Comparison of ENCODE assay signal across 19 cellular contexts in genomic region chr10:69250041-69250440, GRCh38. TPM values are rescaled to one million over a fixed set of nuclear protein-coding genes. Genes with fewer than 3 reads are reported as not detected.
DNase-seq lines count a peak whose midpoint lies in the region; ATAC-seq, FAIRE-seq and TF ChIP-seq lines count a peak whose summit lies in the region.
"Had no signal": no experiment of that assay in that cellular context is flagged by ENCODE, and none has a peak within 500 bp of the region (broad histone marks: within the 10 kb centered on the region; RNA-seq: fewer than 3 reads in every experiment).

No MANE protein-coding gene starts in this region.

- no peak for FAIRE-seq in K562 (lab: Jason Lieb, UNC)
- FAIRE-seq: A204.1, GM19239, HepG2 had no signal

- H3K4me3 ChIP-seq in K562 (no peak overlapping the region), WERI-Rb-1 (ENCODE audit: low read depth, low read length) (no peak overlapping the region)

- peak overlapping the region in 1 of 2 experiments; percentile 70; a peak in 1 of 4 replicates for H3K9ac ChIP-seq in K562 (ENCODE audit: insufficient read depth in 1 of 2, low read depth in 2 of 2, low read length in 2 of 2)
- H3K9ac ChIP-seq: KMS-11 had no signal

- in situ Hi-C loops in K562 (cut with MboI), result no loop called here

- no peak for TF ChIP-seq RAD21 in K562 (CRISPR knock-in tag; conservative IDR thresholded peaks at IDR 0.05 in 1 of 2, IDR thresholded peaks at IDR 0.05 in 1 of 2)

- CTCF ChIA-PET in K562 (lab: Yijun Ruan, JAX; ENCODE audit: low intra/inter-chr PET ratio), result no interaction called here

- H3K27me3 ChIP-seq in K562 (ENCODE audit: control insufficient read depth in 2 of 2, insufficient read depth in 2 of 2, low read length in 2 of 2) (no peaks in the 10 kb centered on the region), WERI-Rb-1 (ENCODE audit: insufficient read depth, low read depth, severe bottlenecking) (no peaks in the 10 kb centered on the region)
- H3K27me3 ChIP-seq: BE2C had no signal

- ATAC-seq in K562 (no peak), GM21619 (IDR thresholded peaks at IDR 0.05; ENCODE audit: unreplicated experiment) (no peak)
- no peak for ATAC-seq in stimulated activated naive B cell treated with anti-CD40 and anti-IgM and Interleukin-4, amounts not matched to agents 10 μg/mL and 1 μg/mL and 100 μg/mL, for 72 hours (replicated peaks)
- ATAC-seq: CD8-positive, alpha-beta T cell; HepG2 had no signal

- TF ChIP-seq CTCF in C4-2B (conservative IDR thresholded peaks at IDR 0.05), result no peak
- TF ChIP-seq CTCF in K562 (IDR thresholded peaks at IDR 0.05 in 2 of 3, conservative IDR thresholded peaks at IDR 0.05 in 1 of 3; ENCODE audit: insufficient read depth in 2 of 3, low read depth in 1 of 3, low read length in 3 of 3), result no peak
- TF ChIP-seq CTCF in WERI-Rb-1 (IDR thresholded peaks at IDR 0.05; ENCODE audit: low read depth, low read length), result no peak

- no peak for TF ChIP-seq POLR2A in K562 (conservative IDR thresholded peaks at IDR 0.05)

- intact Hi-C loops in K562 (cut with micrococcal nuclease), result no loop called here

- H2AFZ ChIP-seq in K562 (ENCODE audit: low read depth, low read length), result peak overlapping the region; percentile 34; the same call in 1 of the 2 replicates

- no peak for TF ChIP-seq EP300 in K562 (IDR thresholded peaks at IDR 0.05; ENCODE audit: low read length)

- H3K4me1 ChIP-seq in K562 (replicated peaks in 1 of 2; ENCODE audit: control insufficient read depth in 2 of 2, insufficient read depth in 2 of 2, low read length in 2 of 2), result peaks cover 0 to 16% of the 10 kb centered on the region in 2 experiments; a peak in 2 of 5 replicates
- H3K4me1 ChIP-seq: BE2C had no signal

- POLR2A ChIA-PET in K562 (lab: Yijun Ruan, JAX), result interaction anchor here (0.5 to 0.7 kb wide), 3 partner anchors 75 to 1271 kb away, joined by 3 read pairs; no protein-coding TSS in a partner anchor

- H3K4me1 Mint-ChIP-seq in stimulated activated naive B cell treated with anti-CD40 and anti-IgM and Interleukin-4, amounts not matched to agents 10 μg/mL and 1 μg/mL and 100 μg/mL, for 72 hours, result no peaks in the 10 kb centered on the region
- H3K4me1 Mint-ChIP-seq: H9 had no signal

- no peaks in the 10 kb centered on the region for H3K36me3 Mint-ChIP-seq in stimulated activated naive B cell treated with anti-CD40 and anti-IgM and Interleukin-4, amounts not matched to agents 10 μg/mL and 1 μg/mL and 100 μg/mL, for 72 hours

- H3K36me3 ChIP-seq in K562 (ENCODE audit: control insufficient read depth, insufficient read depth, low read length), result no peaks in the 10 kb centered on the region
- H3K36me3 ChIP-seq in WERI-Rb-1, result no peaks in the 10 kb centered on the region
- H3K36me3 ChIP-seq: BE2C had no signal

- H3K27ac Mint-ChIP-seq in stimulated activated naive B cell treated with anti-CD40 and anti-IgM and Interleukin-4, amounts not matched to agents 10 μg/mL and 1 μg/mL and 100 μg/mL, for 72 hours, result peak overlapping the region; percentile 37
- H3K27ac Mint-ChIP-seq: CD8-positive, alpha-beta T cell; H9 had no signal

- WGBS in K562 (ENCODE audit: insufficient coverage, low coverage, missing lambda C conversion rate), result 73% methylated on average over 10 of the region's 14 CpGs

- no peak overlapping the region for H3K4me3 Mint-ChIP-seq in stimulated activated naive B cell treated with anti-CD40 and anti-IgM and Interleukin-4, amounts not matched to agents 10 μg/mL and 1 μg/mL and 100 μg/mL, for 72 hours
- H3K4me3 Mint-ChIP-seq: CD8-positive, alpha-beta T cell; H9 had no signal

- H3K79me2 ChIP-seq in K562 (ENCODE audit: control insufficient read depth, insufficient read depth, low read length), result no peaks in the 10 kb centered on the region

- H3K27ac ChIP-seq in C4-2B, result peak overlapping the region; percentile 15; the same call in 1 of the 2 replicates
- H3K27ac ChIP-seq in K562 (ENCODE audit: extremely low read depth, low read depth, low read length), result no peak overlapping the region
- no peak overlapping the region for H3K27ac ChIP-seq in WERI-Rb-1
- H3K27ac ChIP-seq: KMS-11 had no signal

- no peak overlapping the region for H3K4me2 ChIP-seq in K562 (ENCODE audit: insufficient read depth, low read length)
- H3K4me2 ChIP-seq: KMS-11 had no signal

- no peak for DNase-seq in K562 (ENCODE audit: extremely low read depth in 1 of 4, low spot score in 3 of 4)
- peak; percentile 59 for DNase-seq in mesenteric fat pad (ENCODE audit: low spot score)
- no peak for DNase-seq in stimulated activated naive B cell treated with anti-CD40 and anti-IgM and Interleukin-4, amounts not matched to agents 10 μg/mL and 1 μg/mL and 100 μg/mL, for 72 hours
- no peak for DNase-seq in activated T-cell treated with anti-CD3 and anti-CD28 coated beads, Interleukin-2, amount 50 U/mL, for 48 hours
- no peak for DNase-seq in WERI-Rb-1
- DNase-seq: ACHN; BE2C; Calu3; CD8-positive, alpha-beta T cell; DMS79 treated with DMSO at 0.1 percent for 48 hours; GF-D8; GOT3; H9 had no signal

- H3K9me3 ChIP-seq in K562 (replicated peaks; ENCODE audit: control insufficient read depth, insufficient read depth, low read depth, low read length), result no peaks in the 10 kb centered on the region
- H3K9me3 ChIP-seq in WERI-Rb-1 (ENCODE audit: severe bottlenecking), result peaks cover 3% of the 10 kb centered on the region
- H3K9me3 ChIP-seq: BE2C had no signal

- BruUV-seq in K562 (replicated peaks; lab: Mats Ljungman, UMichigan), result no TSS peak

- no peaks in the 10 kb centered on the region for H4K20me1 ChIP-seq in K562 (replicated peaks; ENCODE audit: control insufficient read depth, insufficient read depth, low read length)

- H3K27me3 Mint-ChIP-seq in stimulated activated naive B cell treated with anti-CD40 and anti-IgM and Interleukin-4, amounts not matched to agents 10 μg/mL and 1 μg/mL and 100 μg/mL, for 72 hours, result peaks cover 0 to 3% of the 10 kb centered on the region in 2 donors

- H3K9me3 Mint-ChIP-seq in stimulated activated naive B cell treated with anti-CD40 and anti-IgM and Interleukin-4, amounts not matched to agents 10 μg/mL and 1 μg/mL and 100 μg/mL, for 72 hours, result no peaks in the 10 kb centered on the region
- H3K9me3 Mint-ChIP-seq: CD8-positive, alpha-beta T cell had no signal

- H3K9me1 ChIP-seq in K562 (ENCODE audit: control insufficient read depth, insufficient read depth, low read length), result no peaks in the 10 kb centered on the region

TF ChIP-seq in K562, 482 proteins besides CTCF, POLR2A, EP300 and RAD21:
- TF ChIP-seq L3MBTL2 (IDR thresholded peaks at IDR 0.05) (no peak), PKNOX1 (IDR thresholded peaks at IDR 0.05) (no peak), SP2 (IDR thresholded peaks at IDR 0.05; ENCODE audit: extremely low read depth, low read depth, low read length, poor library complexity, severe bottlenecking) (no peak), EZH2 (IDR thresholded peaks at IDR 0.05; ENCODE audit: borderline replicate concordance, low read depth, low read length) (no peak), ILF3 (IDR thresholded peaks at IDR 0.05; ENCODE audit: borderline replicate concordance) (no peak)
TF ChIP-seq in K562: peak in this region for 0.

RNA-seq across cellular contexts. Expression of gene HK1, which starts 28.3 kb away (rescaled TPM):
- 146 and 195 TPM in 2 replicates for total RNA-seq in K562 (2011; cell fraction: chromatin; rRNA removed; ENCODE audit: low replicate concordance)
- total RNA-seq in K562 (2011; cell fraction: nucleolus; rRNA removed), result 104 and 109 TPM in 2 replicates
- 111 and 114 TPM in 2 replicates for total RNA-seq in K562 (2011; cell fraction: nucleoplasm; rRNA removed)
- 309 and 365 TPM in 2 replicates for total RNA-seq in K562 (2014; rRNA removed)
- total RNA-seq in K562 (2014; rRNA removed; fragmentation: Illumina TruSeq; extraction: Trizol), result 193 and 203 TPM in 2 replicates
- total RNA-seq in K562 (2015; rRNA removed; fragmentation: Illumina TruSeq; extraction: Trizol), result 186 and 188 TPM in 2 replicates
- total RNA-seq in K562 (2021), result 369 and 422 TPM in 2 replicates
- polyA plus RNA-seq in K562 (2011; rRNA removed), result 133 and 176 TPM in 2 replicates
- 163 and 167 TPM in 2 replicates for polyA plus RNA-seq in K562 (2011; cell fraction: cytosol; rRNA removed)
- 84.0 and 115 TPM in 2 replicates for polyA plus RNA-seq in K562 (2011; cell fraction: nucleus; rRNA removed)
- polyA plus RNA-seq in K562 (2012), result 265 and 370 TPM in 2 replicates
- 423 and 444 TPM in 2 replicates for polyA plus RNA-seq in K562 (2014; fragmentation: Illumina TruSeq; extraction: Trizol)
- polyA plus RNA-seq in K562 (2014; fragmentation: Nextera tagmentation; extraction: Ambion mirVana), result 10 to 100 TPM; 29.2 to 34.6 TPM
- 239 and 256 TPM in 2 replicates for polyA plus RNA-seq in K562 (2014; rRNA removed)
- 362 and 462 TPM in 2 replicates for polyA minus RNA-seq in K562 (2011; rRNA and poly(A)+ RNA removed)
- 160 and 170 TPM in 2 replicates for polyA minus RNA-seq in K562 (2011; cell fraction: cytosol; rRNA and poly(A)+ RNA removed)
- 46.6 and 67.3 TPM in 2 replicates for polyA minus RNA-seq in K562 (2011; cell fraction: nucleus; rRNA and poly(A)+ RNA removed)
- 109 TPM for total RNA-seq in mesenteric fat pad

RNA-seq across cellular contexts. Expression of gene HKDC1, which starts 29.9 kb away (rescaled TPM):
- not detected in 2 replicates for total RNA-seq in K562 (2011; cell fraction: chromatin; rRNA removed; ENCODE audit: low replicate concordance)
- not detected in 2 replicates for total RNA-seq in K562 (2011; cell fraction: nucleolus; rRNA removed)
- not detected in 2 replicates for total RNA-seq in K562 (2011; cell fraction: nucleoplasm; rRNA removed)
- total RNA-seq in K562 (2014; rRNA removed) (0.12 TPM in 1 of 2 replicates, not detected in the other), K562 (2014; rRNA removed; fragmentation: Illumina TruSeq; extraction: Trizol) (0.19 and 0.22 TPM in 2 replicates), K562 (2015; rRNA removed; fragmentation: Illumina TruSeq; extraction: Trizol) (0.08 TPM in 1 of 2 replicates, not detected in the other), K562 (2021) (0.04 TPM in 1 of 2 replicates, not detected in the other), mesenteric fat pad (0.10 TPM)
- polyA plus RNA-seq in K562 (2011; rRNA removed) (0.07 TPM in 1 of 2 replicates, not detected in the other), K562 (2014; fragmentation: Illumina TruSeq; extraction: Trizol) (0.28 TPM in 1 of 2 replicates, not detected in the other), K562 (2014; fragmentation: Nextera tagmentation; extraction: Ambion mirVana) (not detected), K562 (2014; rRNA removed) (0.15 and 0.53 TPM in 2 replicates)
- 0.06 and 0.51 TPM in 2 replicates for polyA plus RNA-seq in K562 (2011; cell fraction: cytosol; rRNA removed)
- polyA plus RNA-seq in K562 (2011; cell fraction: nucleus; rRNA removed), result 0.04 and 0.09 TPM in 2 replicates
- 0.03 and 1.1 TPM in 2 replicates for polyA plus RNA-seq in K562 (2012)
- not detected in 2 replicates for polyA minus RNA-seq in K562 (2011; rRNA and poly(A)+ RNA removed)
- polyA minus RNA-seq in K562 (2011; cell fraction: cytosol; rRNA and poly(A)+ RNA removed), result not detected in 2 replicates
- not detected in 2 replicates for polyA minus RNA-seq in K562 (2011; cell fraction: nucleus; rRNA and poly(A)+ RNA removed)
- total RNA-seq: H9 had no signal
